Comparison of ENCODE assay signal across 8 cellular contexts in genomic region chr7:44884553-44885393, GRCh38. TPM values are rescaled to one million over a fixed set of nuclear protein-coding genes. Genes with fewer than 3 reads are reported as not detected.
DNase-seq lines count a peak whose midpoint lies in the region; ATAC-seq and TF ChIP-seq lines count a peak whose summit lies in the region.

No MANE protein-coding gene starts in this region.

- H3K27ac Mint-ChIP-seq in activated naive CD4-positive, alpha-beta T cell treated with anti-CD3 and anti-CD28 coated beads, Interleukin-2, amount 50 U/mL, for 72 hours: peak overlapping the region; percentile 96 to 99

- H3K9me3 Mint-ChIP-seq in activated naive CD4-positive, alpha-beta T cell treated with anti-CD3 and anti-CD28 coated beads, Interleukin-2, amount 50 U/mL, for 72 hours: peaks cover 0 to 4% of the 10 kb centered on the region in 2 donors

- DNase-seq in AG09309 (ENCODE audit: low read depth): no peak
- peak; percentile 74 for DNase-seq in RPMI8226
- DNase-seq in activated naive CD4-positive, alpha-beta T cell treated with anti-CD3 and anti-CD28 coated beads, Interleukin-2, amount 50 U/mL, for 72 hours (ENCODE audit: low spot score in 2 of 2): peak in 1 of 2 donors; percentile 48
- DNase-seq in cardiac muscle cell (ENCODE audit: low read depth in 1 of 2, low spot score in 1 of 2): peak; percentile 75 to 86
- DNase-seq in posterior vena cava (ENCODE audit: low spot score): peak; percentile 91
- DNase-seq in uterus: peak; percentile 40 to 43

- TF ChIP-seq CTCF in AG09309 (IDR thresholded peaks at IDR 0.05; ENCODE audit: control insufficient read depth, insufficient read depth, low read depth, low read length, missing control alignments) (no peak), cardiac muscle cell (IDR thresholded peaks at IDR 0.05; ENCODE audit: low read depth, low read length) (no peak), uterus (IDR thresholded peaks at IDR 0.05) (no peak)

- H3K27me3 ChIP-seq in cardiac muscle cell (no peaks in the 10 kb centered on the region), uterus (no peaks in the 10 kb centered on the region)

- peaks cover 42 to 54% of the 10 kb centered on the region in 2 donors for H3K36me3 Mint-ChIP-seq in activated naive CD4-positive, alpha-beta T cell treated with anti-CD3 and anti-CD28 coated beads, Interleukin-2, amount 50 U/mL, for 72 hours

- H3K4me3 ChIP-seq in AG09309 (ENCODE audit: control insufficient read depth, low read depth, low read length) (peak overlapping the region; percentile 69), cardiac muscle cell (peak overlapping the region; percentile 71), uterus (peak overlapping the region; percentile 46 to 86)

- peak; percentile 24 for ATAC-seq in GM18867 (IDR thresholded peaks at IDR 0.05; ENCODE audit: unreplicated experiment)
- ATAC-seq in HG03139 (IDR thresholded peaks at IDR 0.05; ENCODE audit: unreplicated experiment): peak; percentile 11
- ATAC-seq in activated naive CD4-positive, alpha-beta T cell treated with anti-CD3 and anti-CD28 coated beads, Interleukin-2, amount 50 U/mL, for 72 hours: peak; percentile 13 to 14

- TF ChIP-seq POLR2A in uterus (IDR thresholded peaks at IDR 0.05): no peak

- H3K9me3 ChIP-seq in cardiac muscle cell (ENCODE audit: low read depth) (no peaks in the 10 kb centered on the region), uterus (no peaks in the 10 kb centered on the region)

- peaks cover 3% of the 10 kb centered on the region for H3K36me3 ChIP-seq in cardiac muscle cell
- no peaks in the 10 kb centered on the region for H3K36me3 ChIP-seq in uterus

- H3K4me1 ChIP-seq in cardiac muscle cell (ENCODE audit: low read depth): peaks cover 37% of the 10 kb centered on the region
- peaks cover 21 to 25% of the 10 kb centered on the region in 2 donors for H3K4me1 ChIP-seq in uterus

- H3K27ac ChIP-seq in cardiac muscle cell: peak overlapping the region; percentile 100
- H3K27ac ChIP-seq in uterus: peak overlapping the region; percentile 97 to 98

- intact Hi-C loops in posterior vena cava (cut with DNase I): no loop called here
- intact Hi-C loops in uterus (cut with DNase I; ENCODE audit: low total_unique reads): no loop called here

RNA-seq across cellular contexts. Expression of gene PURB, which starts 0.6 kb away (rescaled TPM):
- 10 to 100 TPM; 18.0 to 22.0 TPM for total RNA-seq in activated naive CD4-positive, alpha-beta T cell treated with anti-CD3 and anti-CD28 coated beads, Interleukin-2, amount 50 U/mL, for 72 hours
- total RNA-seq in cardiac muscle cell (15.3 and 27.9 TPM in 2 replicates), posterior vena cava (10 to 100 TPM; 27.7 to 42.5 TPM), uterus (10 to 100 TPM; 13.8 to 63.0 (median 24.5) TPM)
- polyA plus RNA-seq in cardiac muscle cell: 3.3 and 6.0 TPM in 2 replicates

RNA-seq across cellular contexts. Expression of gene H2AZ2, which starts 36.9 kb away (rescaled TPM):
- total RNA-seq in activated naive CD4-positive, alpha-beta T cell treated with anti-CD3 and anti-CD28 coated beads, Interleukin-2, amount 50 U/mL, for 72 hours: 100 to 1,000 TPM; 264 to 330 TPM
- total RNA-seq in cardiac muscle cell (219 and 319 TPM in 2 replicates), posterior vena cava (100 to 1,000 TPM; 122 to 127 TPM), uterus (100 to 1,000 TPM in 3 of 4 donors, 10 to 100 TPM in 1; 77.9 to 270 (median 212) TPM)
- 178 and 294 TPM in 2 replicates for polyA plus RNA-seq in cardiac muscle cell
